1 cellular context compared by ENCODE assay signal in genomic region chr5:172765766-172766286, GRCh38.
TF ChIP-seq lines count a peak whose summit lies in the region.

No MANE protein-coding gene starts in this region.

TF ChIP-seq in A549, 52 proteins besides CTCF, POLR2A, EP300 and RAD21 (continued from another document):
- TF ChIP-seq KDM1A (IDR thresholded peaks at IDR 0.05; ENCODE audit: low read depth) (peak; percentile 99), EHF (CRISPR knock-in tag; IDR thresholded peaks at IDR 0.05) (no peak; the same call in 1 of the 2 replicates), ESRRA (IDR thresholded peaks at IDR 0.05; ENCODE audit: borderline replicate concordance, low read length) (peak; percentile 90), MAFK (IDR thresholded peaks at IDR 0.05; ENCODE audit: partially characterized antibody) (no peak), NPAS2 (CRISPR knock-in tag; IDR thresholded peaks at IDR 0.05; ENCODE audit: borderline replicate concordance) (no peak), KDM5A (IDR thresholded peaks at IDR 0.05) (no peak), TP53 (CRISPR knock-in tag; IDR thresholded peaks at IDR 0.05) (peak; percentile 84), FOXS1 (CRISPR knock-in tag; IDR thresholded peaks at IDR 0.05) (peak; percentile 10; the same call in 1 of the 2 replicates), ZFP36 (IDR thresholded peaks at IDR 0.05; ENCODE audit: borderline replicate concordance, partially characterized antibody) (no peak), MYC (IDR thresholded peaks at IDR 0.05; ENCODE audit: borderline replicate concordance, low read length) (no peak; the same call in 1 of the 2 replicates), TFCP2L1 (CRISPR knock-in tag; IDR thresholded peaks at IDR 0.05) (peak; percentile 99), POLR2AphosphoS2 (conservative IDR thresholded peaks at IDR 0.05; ENCODE audit: low read length) (peak; percentile 60; the same call in 1 of the 2 replicates), RNF2 (IDR thresholded peaks at IDR 0.05; ENCODE audit: borderline replicate concordance, low read depth) (no peak), USF2 (IDR thresholded peaks at IDR 0.05) (no peak), HOXB13 (CRISPR knock-in tag; IDR thresholded peaks at IDR 0.05; ENCODE audit: low read depth) (no peak), NFE2L2 (conservative IDR thresholded peaks at IDR 0.05; ENCODE audit: low read length) (no peak), CEBPB (IDR thresholded peaks at IDR 0.05) (peak in 1 of 2 experiments; percentile 43; a peak in 1 of 4 replicates), GATA3 (IDR thresholded peaks at IDR 0.05; ENCODE audit: borderline replicate concordance) (no peak; the same call in 1 of the 2 replicates), ZNF302 (CRISPR knock-in tag; IDR thresholded peaks at IDR 0.05) (no peak), JUNB (IDR thresholded peaks at IDR 0.05) (no peak), HOXA7 (CRISPR knock-in tag; IDR thresholded peaks at IDR 0.05) (peak; percentile 98), BCL3 (IDR thresholded peaks at IDR 0.05) (peak; percentile 10; the same call in 1 of the 3 replicates), ELK1 (IDR thresholded peaks at IDR 0.05; ENCODE audit: low read depth, low read length) (no peak), E2F6 (IDR thresholded peaks at IDR 0.05; ENCODE audit: borderline replicate concordance, low read depth) (no peak), CBX8 (IDR thresholded peaks at IDR 0.05) (no peak), HEYL (CRISPR knock-in tag; IDR thresholded peaks at IDR 0.05) (peak; percentile 85; the same call in 1 of the 2 replicates), NR3C1 (IDR thresholded peaks at IDR 0.05) (no peak), REST (IDR thresholded peaks at IDR 0.05) (no peak), RCOR1 (IDR thresholded peaks at IDR 0.05; ENCODE audit: low read depth, low read length) (peak; percentile 98), EHMT2 (IDR thresholded peaks at IDR 0.05; ENCODE audit: low read depth) (no peak), MAZ (IDR thresholded peaks at IDR 0.05; ENCODE audit: borderline replicate concordance, low read depth, low read length) (no peak), HES2 (IDR thresholded peaks at IDR 0.05) (no peak), ZSCAN20 (CRISPR knock-in tag; IDR thresholded peaks at IDR 0.05) (peak; percentile 82; the same call in 1 of the 2 replicates), SREBF2 (IDR thresholded peaks at IDR 0.05) (no peak), MAX (IDR thresholded peaks at IDR 0.05) (0 out of 2 replicates have a peak, but pooled peaks have one; percentile 4), CHD4 (IDR thresholded peaks at IDR 0.05; ENCODE audit: borderline replicate concordance) (peak; percentile 38; the same call in 1 of the 2 replicates), FOSB (CRISPR knock-in tag; IDR thresholded peaks at IDR 0.05) (peak; percentile 85), RARB (CRISPR knock-in tag; IDR thresholded peaks at IDR 0.05) (peak; percentile 79; the same call in 1 of the 2 replicates), SMC3 (IDR thresholded peaks at IDR 0.05) (no peak)
